ENCODE assay signal across 8 cellular contexts in genomic region chr14:90840667-90841066, GRCh38. TPM values are rescaled to one million over a fixed set of nuclear protein-coding genes. Genes with fewer than 3 reads are reported as not detected.
DNase-seq lines count a peak whose midpoint lies in the region; ATAC-seq, FAIRE-seq and TF ChIP-seq lines count a peak whose summit lies in the region.
"Not testable (repeated sequence)": the region's sequence is repeated elsewhere in the genome, so short reads cannot be mapped to it uniquely, and the experiment has no call there.

No MANE protein-coding gene starts in this region.

- H3K4me1 ChIP-seq in RWPE2 (ENCODE audit: insufficient read depth, poor library complexity, severe bottlenecking); K562 (replicated peaks in 1 of 2; ENCODE audit: control insufficient read depth in 2 of 2, insufficient read depth in 2 of 2, low read length in 2 of 2); lung (ENCODE audit: control insufficient read depth in 2 of 2, insufficient read depth in 2 of 2, low read length in 2 of 2): not testable (repeated sequence)
- H3K4me1 ChIP-seq in left ventricle myocardium inferior, result peaks cover 15% of the 10 kb centered on the region

- not testable (repeated sequence) for H3K27me3 ChIP-seq in RWPE2 (ENCODE audit: insufficient read depth, poor library complexity, severe bottlenecking); K562 (ENCODE audit: control insufficient read depth in 2 of 2, insufficient read depth in 2 of 2, low read length in 2 of 2); left ventricle myocardium inferior (ENCODE audit: low read depth); lung (ENCODE audit: control insufficient read depth, insufficient read depth)

- BruUV-seq in K562 (replicated peaks; lab: Mats Ljungman, UMichigan), result not testable (repeated sequence)

- in situ Hi-C loops in K562 (cut with MboI), result not testable (repeated sequence)

- TF ChIP-seq RAD21 in K562 (CRISPR knock-in tag; conservative IDR thresholded peaks at IDR 0.05 in 1 of 2, IDR thresholded peaks at IDR 0.05 in 1 of 2), result not testable (repeated sequence)

- H3K36me3 Mint-ChIP-seq in activated CD4-positive, alpha-beta memory T cell treated with anti-CD3 and anti-CD28 coated beads, Interleukin-2, amount 10 ng/mL, durations not matched to agents 7 days and 5 days (ENCODE audit: low read depth); activated CD8-positive, alpha-beta memory T cell treated with anti-CD3 and anti-CD28 coated beads, Interleukin-2, amount 10 ng/mL, durations not matched to agents 7 days and 5 days: not testable (repeated sequence)

- ATAC-seq in RWPE2 (ENCODE audit: low read depth); activated CD8-positive, alpha-beta memory T cell treated with anti-CD3 and anti-CD28 coated beads, Interleukin-2, amount 10 ng/mL, durations not matched to agents 7 days and 5 days; K562; left lobe of liver; lung (ENCODE audit: insufficient read depth, low FRiP score): not testable (repeated sequence)

- CTCF ChIA-PET in activated CD4-positive, alpha-beta memory T cell treated with anti-CD3 and anti-CD28 coated beads, Interleukin-2, amount 10 ng/mL, durations not matched to agents 7 days and 5 days (lab: Charles Lee); activated CD8-positive, alpha-beta memory T cell treated with anti-CD3 and anti-CD28 coated beads, Interleukin-2, amount 10 ng/mL, durations not matched to agents 7 days and 5 days (lab: Charles Lee); K562 (lab: Yijun Ruan, JAX; ENCODE audit: low intra/inter-chr PET ratio): not testable (repeated sequence)

- DNase-seq in RWPE2 (ENCODE audit: low spot score), result peak; percentile 22
- DNase-seq in activated CD4-positive, alpha-beta memory T cell treated with anti-CD3 and anti-CD28 coated beads, Interleukin-2, amount 10 ng/mL, durations not matched to agents 7 days and 5 days, result peak; percentile 4
- DNase-seq in activated CD8-positive, alpha-beta memory T cell treated with anti-CD3 and anti-CD28 coated beads, Interleukin-2, amount 10 ng/mL, durations not matched to agents 7 days and 5 days, result peak; percentile 16
- DNase-seq in K562 (ENCODE audit: extremely low read depth in 1 of 4, low spot score in 3 of 4); left ventricle myocardium inferior: not testable (repeated sequence)
- peak; percentile 15 for DNase-seq in left lobe of liver (ENCODE audit: low spot score)
- peak; percentile 5 for DNase-seq in lung (ENCODE audit: low spot score)
- DNase-seq in stimulated activated CD8-positive, alpha-beta memory T cell treated with anti-CD3 and anti-CD28 coated beads, Interleukin-4, amount 100 ng/mL, for 48 hours, result peak; percentile 12

- H3K4me2 ChIP-seq in K562 (ENCODE audit: insufficient read depth, low read length), result not testable (repeated sequence)

- POLR2A ChIA-PET in activated CD4-positive, alpha-beta memory T cell treated with anti-CD3 and anti-CD28 coated beads, Interleukin-2, amount 10 ng/mL, durations not matched to agents 7 days and 5 days (lab: Charles Lee); K562 (lab: Yijun Ruan, JAX): not testable (repeated sequence)

- WGBS in K562 (ENCODE audit: insufficient coverage, low coverage, missing lambda C conversion rate), result 54% methylated on average over 3 of the region's 4 CpGs
- WGBS in lung, 2 donors, result 96 to 99% methylated on average over 4 of the region's 4 CpGs

- not testable (repeated sequence) for H3K36me3 ChIP-seq in RWPE2 (ENCODE audit: low read depth); K562 (ENCODE audit: control insufficient read depth, insufficient read depth, low read length); left ventricle myocardium inferior; lung (ENCODE audit: control insufficient read depth in 2 of 2, insufficient read depth in 2 of 2, low read length in 2 of 2)

- not testable (repeated sequence) for H4K20me1 ChIP-seq in K562 (replicated peaks; ENCODE audit: control insufficient read depth, insufficient read depth, low read length)

- H3K27ac Mint-ChIP-seq in activated CD4-positive, alpha-beta memory T cell treated with anti-CD3 and anti-CD28 coated beads, Interleukin-2, amount 10 ng/mL, durations not matched to agents 7 days and 5 days; activated CD8-positive, alpha-beta memory T cell treated with anti-CD3 and anti-CD28 coated beads, Interleukin-2, amount 10 ng/mL, durations not matched to agents 7 days and 5 days: not testable (repeated sequence)

- not testable (repeated sequence) for TF ChIP-seq POLR2A in K562 (conservative IDR thresholded peaks at IDR 0.05)

- not testable (repeated sequence) for H3K9me3 Mint-ChIP-seq in activated CD4-positive, alpha-beta memory T cell treated with anti-CD3 and anti-CD28 coated beads, Interleukin-2, amount 10 ng/mL, durations not matched to agents 7 days and 5 days; activated CD8-positive, alpha-beta memory T cell treated with anti-CD3 and anti-CD28 coated beads, Interleukin-2, amount 10 ng/mL, durations not matched to agents 7 days and 5 days (ENCODE audit: low read depth)

- H3K9me3 ChIP-seq in RWPE2 (ENCODE audit: severe bottlenecking); K562 (replicated peaks; ENCODE audit: control insufficient read depth, insufficient read depth, low read depth, low read length); left ventricle myocardium inferior (replicated peaks); lung (ENCODE audit: control insufficient read depth in 2 of 2, insufficient read depth in 1 of 2, low read length in 1 of 2): not testable (repeated sequence)

- not testable (repeated sequence) for TF ChIP-seq CTCF in RWPE2 (IDR thresholded peaks at IDR 0.05; ENCODE audit: poor library complexity, severe bottlenecking); K562 (IDR thresholded peaks at IDR 0.05 in 2 of 3, conservative IDR thresholded peaks at IDR 0.05 in 1 of 3; ENCODE audit: insufficient read depth in 2 of 3, low read depth in 1 of 3, low read length in 3 of 3); left ventricle myocardium inferior (IDR thresholded peaks at IDR 0.05; ENCODE audit: borderline replicate concordance); lung (IDR thresholded peaks at IDR 0.05; ENCODE audit: control extremely low read depth, extremely low read depth)

- H3K9me1 ChIP-seq in K562 (ENCODE audit: control insufficient read depth, insufficient read depth, low read length), result not testable (repeated sequence)

- H3K4me3 Mint-ChIP-seq in activated CD4-positive, alpha-beta memory T cell treated with anti-CD3 and anti-CD28 coated beads, Interleukin-2, amount 10 ng/mL, durations not matched to agents 7 days and 5 days; activated CD8-positive, alpha-beta memory T cell treated with anti-CD3 and anti-CD28 coated beads, Interleukin-2, amount 10 ng/mL, durations not matched to agents 7 days and 5 days: not testable (repeated sequence)

- H3K79me2 ChIP-seq in K562 (ENCODE audit: control insufficient read depth, insufficient read depth, low read length), result not testable (repeated sequence)

- H2AFZ ChIP-seq in K562 (ENCODE audit: low read depth, low read length), result not testable (repeated sequence)

- H3K4me1 Mint-ChIP-seq in activated CD4-positive, alpha-beta memory T cell treated with anti-CD3 and anti-CD28 coated beads, Interleukin-2, amount 10 ng/mL, durations not matched to agents 7 days and 5 days, result peaks cover 18% of the 10 kb centered on the region
- H3K4me1 Mint-ChIP-seq in activated CD8-positive, alpha-beta memory T cell treated with anti-CD3 and anti-CD28 coated beads, Interleukin-2, amount 10 ng/mL, durations not matched to agents 7 days and 5 days, result peaks cover 30% of the 10 kb centered on the region

- H3K4me3 ChIP-seq in RWPE2 (ENCODE audit: severe bottlenecking); K562; left ventricle myocardium inferior; lung: not testable (repeated sequence)

- not testable (repeated sequence) for H3K27me3 Mint-ChIP-seq in activated CD4-positive, alpha-beta memory T cell treated with anti-CD3 and anti-CD28 coated beads, Interleukin-2, amount 10 ng/mL, durations not matched to agents 7 days and 5 days; activated CD8-positive, alpha-beta memory T cell treated with anti-CD3 and anti-CD28 coated beads, Interleukin-2, amount 10 ng/mL, durations not matched to agents 7 days and 5 days

- not testable (repeated sequence) for H3K9ac ChIP-seq in K562 (ENCODE audit: insufficient read depth in 1 of 2, low read depth in 2 of 2, low read length in 2 of 2)

- not testable (repeated sequence) for TF ChIP-seq EP300 in K562 (IDR thresholded peaks at IDR 0.05; ENCODE audit: low read length)

- not testable (repeated sequence) for H3K27ac ChIP-seq in RWPE2 (ENCODE audit: poor library complexity, severe bottlenecking); K562 (ENCODE audit: extremely low read depth, low read depth, low read length); lung (ENCODE audit: low read depth in 1 of 2, low read length in 1 of 2)
- H3K27ac ChIP-seq in left ventricle myocardium inferior (replicated peaks), result peak overlapping the region; percentile 87

- FAIRE-seq in K562 (lab: Jason Lieb, UNC), result not testable (repeated sequence)

- intact Hi-C loops in K562 (cut with micrococcal nuclease); left ventricle myocardium inferior (cut with micrococcal nuclease): not testable (repeated sequence)

RNA-seq across cellular contexts. Expression of gene TTC7B, which starts 24.4 kb away (rescaled TPM):
- total RNA-seq in activated CD4-positive, alpha-beta memory T cell treated with anti-CD3 and anti-CD28 coated beads, Interleukin-2, amount 10 ng/mL, durations not matched to agents 7 days and 5 days, result 1 to 10 TPM; 8.8 to 9.5 TPM
- total RNA-seq in activated CD8-positive, alpha-beta memory T cell treated with anti-CD3 and anti-CD28 coated beads, Interleukin-2, amount 10 ng/mL, durations not matched to agents 7 days and 5 days, result 1 to 10 TPM; 4.9 to 8.3 TPM
- total RNA-seq in K562 (2011; cell fraction: chromatin; rRNA removed; ENCODE audit: low replicate concordance), result 118 and 173 TPM in 2 replicates
- total RNA-seq in K562 (2011; cell fraction: nucleolus; rRNA removed), result 48.5 and 49.9 TPM in 2 replicates
- 66.6 and 71.6 TPM in 2 replicates for total RNA-seq in K562 (2011; cell fraction: nucleoplasm; rRNA removed)
- 36.7 and 37.3 TPM in 2 replicates for total RNA-seq in K562 (2014; rRNA removed)
- total RNA-seq in K562 (2014; rRNA removed; fragmentation: Illumina TruSeq; extraction: Trizol), result 25.7 and 27.4 TPM in 2 replicates
- total RNA-seq in K562 (2015; rRNA removed; fragmentation: Illumina TruSeq; extraction: Trizol), result 21.9 and 24.0 TPM in 2 replicates
- total RNA-seq in K562 (2021), result 77.2 and 77.7 TPM in 2 replicates
- 43.3 and 50.2 TPM in 2 replicates for polyA plus RNA-seq in K562 (2011; rRNA removed)
- polyA plus RNA-seq in K562 (2011; cell fraction: cytosol; rRNA removed), result 38.9 and 74.2 TPM in 2 replicates
- polyA plus RNA-seq in K562 (2011; cell fraction: nucleus; rRNA removed), result 51.9 and 63.4 TPM in 2 replicates
- 41.2 and 101 TPM in 2 replicates for polyA plus RNA-seq in K562 (2012)
- polyA plus RNA-seq in K562 (2014; fragmentation: Illumina TruSeq; extraction: Trizol), result 40.1 and 41.6 TPM in 2 replicates
- 1 to 10 TPM; 2.2 to 2.5 TPM for polyA plus RNA-seq in K562 (2014; fragmentation: Nextera tagmentation; extraction: Ambion mirVana)
- 34.3 and 37.1 TPM in 2 replicates for polyA plus RNA-seq in K562 (2014; rRNA removed)
- polyA minus RNA-seq in K562 (2011; rRNA and poly(A)+ RNA removed), result 70.1 and 70.2 TPM in 2 replicates
- polyA minus RNA-seq in K562 (2011; cell fraction: cytosol; rRNA and poly(A)+ RNA removed), result 70.3 and 94.5 TPM in 2 replicates
- 45.9 and 78.4 TPM in 2 replicates for polyA minus RNA-seq in K562 (2011; cell fraction: nucleus; rRNA and poly(A)+ RNA removed)
- 55.5 TPM for total RNA-seq in left ventricle myocardium inferior
- 32.4 TPM for total RNA-seq in left lobe of liver
- 10 to 100 TPM; 30.3 to 39.6 TPM for total RNA-seq in lung
- polyA plus RNA-seq in lung, result 10 to 100 TPM; 11.0 to 15.8 TPM
